13 cellular contexts compared by ENCODE assay signal in genomic region chr15:65655026-65655425, GRCh38. TPM values are rescaled to one million over a fixed set of nuclear protein-coding genes. Genes with fewer than 3 reads are reported as not detected.
DNase-seq lines count a peak whose midpoint lies in the region; ATAC-seq and TF ChIP-seq lines count a peak whose summit lies in the region.
"Had no signal": no experiment of that assay in that cellular context is flagged by ENCODE, and none has a peak within 500 bp of the region (broad histone marks: within the 10 kb centered on the region; RNA-seq: fewer than 3 reads in every experiment).

No MANE protein-coding gene starts in this region.

- no peaks in the 10 kb centered on the region for H4K20me1 ChIP-seq in hepatocyte (ENCODE audit: insufficient read depth, poor library complexity, severe bottlenecking)

- no peak overlapping the region for H3K4me2 ChIP-seq in hepatocyte

- no peaks in the 10 kb centered on the region for H3K9me3 ChIP-seq in hepatocyte (ENCODE audit: low read depth)
- H3K9me3 ChIP-seq: left ventricle myocardium inferior had no signal

- no peak overlapping the region for H3K4me3 Mint-ChIP-seq in Calu3 (ENCODE audit: low read depth, unreplicated experiment)
- H3K4me3 Mint-ChIP-seq in IgD-negative memory B cell, result no peak overlapping the region
- H3K4me3 Mint-ChIP-seq: naive B cell had no signal

- ATAC-seq in GM18511 (IDR thresholded peaks at IDR 0.05; ENCODE audit: unreplicated experiment), result no peak

- no peaks in the 10 kb centered on the region for H3K79me2 ChIP-seq in hepatocyte

- in situ Hi-C loops in astrocyte of the spinal cord (cut with HindIII; ENCODE audit: low sequenced_read_pairs), result no loop called here

- H3K36me3 ChIP-seq in hepatocyte (replicated peaks; ENCODE audit: insufficient read depth, low read depth), result no peaks in the 10 kb centered on the region

- H3K36me3 Mint-ChIP-seq in Calu3 (ENCODE audit: insufficient read depth, unreplicated experiment) (peaks cover 16% of the 10 kb centered on the region), IgD-negative memory B cell (peaks cover 6% of the 10 kb centered on the region)

- DNase-seq in Calu3 (peak; percentile 16), astrocyte of the spinal cord (ENCODE audit: low read depth, low spot score) (peak; percentile 32), kidney tubule cell (ENCODE audit: low spot score) (peak; percentile 74), hepatocyte (ENCODE audit: low spot score) (no peak), germinal center (ENCODE audit: low spot score) (no peak)
- no peak for DNase-seq in activated CD4-positive, CD25-positive, alpha-beta regulatory T cell treated with anti-CD3 and anti-CD28 coated beads, Interleukin-2, amount 50 U/mL, for 72 hours
- DNase-seq: activated effector memory CD4-positive, alpha-beta T cell treated with Interleukin-2 at 50 U/mL for 16 hours; hypothalamus; left ventricle myocardium inferior; naive B cell; NK-92 treated with Interleukin-12 subunit alpha and Interleukin-12 subunit beta, amount 100 ng/mL, for 24 hours had no signal

- H3K27me3 Mint-ChIP-seq in Calu3 (ENCODE audit: unreplicated experiment) (no peaks in the 10 kb centered on the region), IgD-negative memory B cell (no peaks in the 10 kb centered on the region)
- H3K27me3 Mint-ChIP-seq: naive B cell had no signal

- no peak overlapping the region for H2AFZ ChIP-seq in hepatocyte

- WGBS in hepatocyte (ENCODE audit: low lambda C conversion rate, missing lambda C conversion rate), result 100% methylated on average over 1 of the region's 1 CpG

- CTCF ChIA-PET in Calu3 (lab: Charles Lee), result no interaction called here

- intact Hi-C loops in Calu3 (cut with micrococcal nuclease; ENCODE audit: unreplicated experiment), result no loop called here

- no peaks in the 10 kb centered on the region for H3K27me3 ChIP-seq in hepatocyte

- H3K9me2 ChIP-seq in hepatocyte (replicated peaks; ENCODE audit: insufficient read depth), result no peaks in the 10 kb centered on the region

- H3K4me3 ChIP-seq in astrocyte of the spinal cord (ENCODE audit: low read depth, low read length) (no peak overlapping the region), hepatocyte (no peak overlapping the region)
- H3K4me3 ChIP-seq: left ventricle myocardium inferior had no signal

- no peaks in the 10 kb centered on the region for H3K4me1 ChIP-seq in hepatocyte (ENCODE audit: insufficient read depth)

- H3K9me3 Mint-ChIP-seq in Calu3 (ENCODE audit: low read depth, unreplicated experiment) (no peaks in the 10 kb centered on the region), IgD-negative memory B cell (no peaks in the 10 kb centered on the region)
- H3K9me3 Mint-ChIP-seq: naive B cell had no signal

- H3K27ac ChIP-seq in hepatocyte, result no peak overlapping the region
- H3K27ac ChIP-seq: left ventricle myocardium inferior had no signal

- H3K27ac Mint-ChIP-seq in Calu3 (ENCODE audit: unreplicated experiment) (no peak overlapping the region), IgD-negative memory B cell (peak overlapping the region; percentile 9 to 43 (median 31))

- TF ChIP-seq CTCF in Calu3 (IDR thresholded peaks at IDR 0.05; ENCODE audit: unreplicated experiment) (no peak), astrocyte of the spinal cord (IDR thresholded peaks at IDR 0.05; ENCODE audit: low read depth, low read length) (no peak), hepatocyte (IDR thresholded peaks at IDR 0.05; ENCODE audit: poor library complexity) (no peak)

- BruUV-seq in Calu3 (replicated peaks; lab: Mats Ljungman, UMichigan), result no TSS peak

- H3K4me1 Mint-ChIP-seq in Calu3 (ENCODE audit: low read depth, unreplicated experiment), result peaks cover 22% of the 10 kb centered on the region
- peaks cover 9 to 21% (median 10%) of the 10 kb centered on the region in 3 donors for H3K4me1 Mint-ChIP-seq in IgD-negative memory B cell

RNA-seq across cellular contexts. Expression of gene SLC24A1, which starts 33.3 kb away (rescaled TPM):
- total RNA-seq in Calu3 (2022) (9.0 and 13.2 TPM in 2 replicates), hepatocyte (7.4 and 9.5 TPM in 2 replicates)
- polyA plus RNA-seq in IgD-negative memory B cell (2.0 TPM), hepatocyte (3.6 and 6.1 TPM in 2 replicates)

RNA-seq across cellular contexts. Expression of gene INTS14, which starts 44.1 kb away (rescaled TPM):
- 50.1 and 55.6 TPM in 2 replicates for total RNA-seq in Calu3 (2022)
- 24.3 TPM for polyA plus RNA-seq in IgD-negative memory B cell
- 41.6 and 45.7 TPM in 2 replicates for total RNA-seq in hepatocyte
- 25.5 and 28.6 TPM in 2 replicates for polyA plus RNA-seq in hepatocyte

Comparison
In these comparisons a context has a peak if more than half of its experiments do, and no peak if none do; other contexts are left out.
1. DNase-seq: peak in Calu3 (single experiment), astrocyte of the spinal cord (single experiment) and kidney tubule cell (single experiment); none in hepatocyte (single experiment), germinal center (single experiment) and activated CD4-positive, CD25-positive, alpha-beta regulatory T cell treated with anti-CD3 and anti-CD28 coated beads, Interleukin-2, amount 50 U/mL, for 72 hours (single experiment).